Comparison of ENCODE assay signal across 37 cellular contexts in genomic region chr13:52097197-52097596, GRCh38. TPM values are rescaled to one million over a fixed set of nuclear protein-coding genes. Genes with fewer than 3 reads are reported as not detected.
"Had no signal": no experiment of that assay in that cellular context is flagged by ENCODE, and none has a peak within 500 bp of the region (broad histone marks: within the 10 kb centered on the region; RNA-seq: fewer than 3 reads in every experiment).

No MANE protein-coding gene starts in this region.

- H3K9me3 ChIP-seq: MG63 had no signal

- H3K4me3 ChIP-seq: MG63 had no signal

- H3K27me3 ChIP-seq: MG63 had no signal

- H3K36me3 ChIP-seq: MG63 had no signal

- DNase-seq: Kasumi-1, MG63, MM.1S, MV-4-11, NCI-H1048, NCI-H1092, NCI-H1092 treated with DMSO at 0.1 percent for 48 hours, NCI-H1105, NCI-H1105 treated with DMSO at 0.1 percent for 48 hours, NCI-H1417, NCI-H1417 treated with DMSO at 0.1 percent for 48 hours, NCI-H1436, NCI-H1436 treated with DMSO at 0.1 percent for 48 hours, NCI-H146, NCI-H1694, NCI-H1694 treated with DMSO at 0.1 percent for 48 hours, NCI-H187, NCI-H187 treated with DMSO at 0.1 percent for 48 hours, NCI-H1930, NCI-H2029, NCI-H2029 treated with DMSO at 0.1 percent for 48 hours, NCI-H2081, NCI-H2081 treated with DMSO at 0.1 percent for 48 hours, NCI-H2107, NCI-H2171, NCI-H2171 treated with DMSO at 0.1 percent for 48 hours, NCI-H2227 treated with DMSO at 0.1 percent for 48 hours, NCI-H226, NCI-H345, NCI-H446, NCI-H446 treated with DMSO at 0.1 percent for 48 hours, NCI-H510A, NCI-H510A treated with DMSO at 0.1 percent for 48 hours, NCI-H524, NCI-H524 treated with DMSO at 0.1 percent for 48 hours had no signal

RNA-seq across cellular contexts. Expression of gene NEK5, which starts 31.7 kb away (rescaled TPM):
- total RNA-seq: LHCN-M2, M059J had no signal
